In the genomic region with DNA sequence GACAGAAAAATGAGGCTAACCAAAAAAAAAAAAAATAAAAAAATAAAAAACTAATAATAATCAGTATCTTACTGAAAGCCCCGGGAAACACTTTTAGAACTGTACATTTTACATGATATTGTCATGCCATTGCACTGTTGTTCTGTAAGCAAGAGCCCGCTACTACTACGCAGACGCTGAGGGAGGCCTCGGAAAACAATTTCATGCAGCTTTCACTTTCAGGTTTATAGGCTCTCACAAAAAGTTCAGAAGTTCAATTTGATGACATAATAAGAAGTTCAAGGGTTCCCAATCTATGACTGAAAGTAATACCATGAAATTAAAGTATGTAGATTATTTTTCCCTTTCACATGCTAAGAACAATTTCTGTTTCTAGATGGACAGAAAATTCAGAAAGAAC, we compare ENCODE assay signal across 8 cellular contexts.
DNase-seq lines count a peak whose midpoint lies in the region; ATAC-seq and TF ChIP-seq lines count a peak whose summit lies in the region.
"Had no signal": no experiment of that assay in that cellular context is flagged by ENCODE, and none has a peak within 500 bp of the region (broad histone marks: within the 10 kb centered on the region; RNA-seq: fewer than 3 reads in every experiment).

No MANE protein-coding gene starts in this region.

- no peaks in the 10 kb centered on the region for H3K4me1 ChIP-seq in lower lobe of right lung

- no peaks in the 10 kb centered on the region for H3K27me3 ChIP-seq in lower lobe of right lung (ENCODE audit: low read depth)

- DNase-seq in RPMI8226 (peak; percentile 23), lower lobe of right lung (no peak), SW480 (ENCODE audit: low spot score) (no peak), NCI-H2196 treated with DMSO at 0.1 percent for 48 hours (lab: John Stamatoyannopoulos, UW; ENCODE audit: unreplicated experiment) (no peak), dedifferentiated amniotic fluid mesenchymal stem cell (ENCODE audit: extremely low spot score) (no peak)
- DNase-seq: SHP77 had no signal

- H3K9me3 ChIP-seq in lower lobe of right lung = no peaks in the 10 kb centered on the region

- peak; percentile 92 for ATAC-seq in GM18517 (IDR thresholded peaks at IDR 0.05; ENCODE audit: unreplicated experiment)
- ATAC-seq in GM21423 (IDR thresholded peaks at IDR 0.05; ENCODE audit: unreplicated experiment) = peak; percentile 66
- ATAC-seq in lower lobe of right lung = peak; percentile 56 to 70

- no peaks in the 10 kb centered on the region for H3K36me3 ChIP-seq in lower lobe of right lung

- intact Hi-C loops in lower lobe of right lung (cut with DNase I) = no loop called here

- no peak for TF ChIP-seq CTCF in lower lobe of right lung (IDR thresholded peaks at IDR 0.05)

- peak overlapping the region; percentile 37 for H3K27ac ChIP-seq in lower lobe of right lung

- H3K4me3 ChIP-seq in lower lobe of right lung = no peak overlapping the region
